In the genomic region with DNA sequence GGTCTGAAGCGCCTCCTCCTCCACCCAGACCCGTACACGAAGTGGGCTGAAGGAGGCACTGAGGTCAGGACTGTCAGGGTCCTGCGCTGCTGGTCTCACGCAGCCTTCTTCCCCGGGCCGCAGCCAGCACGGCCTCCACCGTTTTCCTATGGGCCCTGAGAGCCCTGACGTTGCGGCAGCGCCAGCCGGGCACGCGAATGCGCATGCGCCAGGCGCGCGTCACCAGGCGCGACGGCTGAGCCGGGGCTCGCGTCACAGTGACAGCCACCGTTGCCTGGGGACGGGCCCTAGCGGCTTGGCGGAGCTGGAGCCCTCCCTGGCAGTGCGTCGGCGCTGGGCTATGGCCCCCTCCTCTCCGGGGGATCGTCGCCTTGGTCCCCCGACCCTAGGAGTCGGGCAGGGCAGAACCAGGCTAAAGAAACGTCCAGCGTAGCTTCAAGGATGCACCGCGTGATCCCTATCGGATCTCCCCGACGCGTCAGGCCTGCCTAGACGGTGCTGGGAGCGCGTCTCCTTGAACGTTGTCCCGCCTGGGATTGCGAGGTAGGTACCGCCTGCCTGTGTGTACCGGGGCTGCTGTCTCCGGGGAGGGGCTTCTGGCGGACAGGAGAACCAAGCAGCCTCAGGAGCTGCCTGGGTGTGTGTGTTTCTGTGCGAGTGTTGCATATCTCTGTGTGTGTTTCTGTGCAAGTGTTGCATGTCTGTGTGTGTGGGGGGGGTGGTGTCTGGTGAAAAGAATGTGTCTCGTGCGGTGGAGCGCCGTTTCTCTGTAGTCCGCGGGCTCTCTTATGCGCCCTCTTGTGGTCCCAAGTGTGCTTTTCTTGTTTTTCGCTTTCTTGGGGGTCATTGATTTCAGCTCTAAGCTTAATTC, we compare ENCODE assay signal across 7 cellular contexts. TPM values are rescaled to one million over a fixed set of nuclear protein-coding genes. Genes with fewer than 3 reads are reported as not detected.
A peak's percentile ranks its signal among the peaks of the same experiment; 100 is the strongest.
DNase-seq lines count a peak whose midpoint lies in the region; ATAC-seq and TF ChIP-seq lines count a peak whose summit lies in the region.

No MANE protein-coding gene starts in this region.

- peak; percentile 72 for TF ChIP-seq CTCF in choroid plexus epithelial cell (conservative IDR thresholded peaks at IDR 0.05; ENCODE audit: low read depth, low read length)

- peak; percentile 63 for DNase-seq in GM19238 (ENCODE audit: insufficient read length, low spot score)
- DNase-seq in T-helper 17 cell: peak; percentile 46 to 54 (median 47)
- DNase-seq in choroid plexus epithelial cell (ENCODE audit: low read depth): peak; percentile 78
- peak; percentile 27 for DNase-seq in mucosa of gallbladder (ENCODE audit: low spot score)
- no peak for DNase-seq in LoVo (ENCODE audit: low spot score)

- no peaks in the 10 kb centered on the region for H3K4me1 Mint-ChIP-seq in T-helper 17 cell

- H3K27me3 ChIP-seq in thymus (ENCODE audit: control insufficient read depth, insufficient read depth): no peaks in the 10 kb centered on the region

- 8% methylated on average over 65 of the region's 65 CpGs for WGBS in thymus

- no peaks in the 10 kb centered on the region for H3K27me3 Mint-ChIP-seq in T-helper 17 cell

- peak; percentile 88 for ATAC-seq in T-helper 17 cell
- no peak for ATAC-seq in GM18517 (IDR thresholded peaks at IDR 0.05; ENCODE audit: unreplicated experiment)

- H3K27ac Mint-ChIP-seq in T-helper 17 cell: peak overlapping the region; percentile 85

- peak overlapping the region; percentile 86 for H3K4me3 Mint-ChIP-seq in T-helper 17 cell

- peaks cover 11% of the 10 kb centered on the region for H3K9me3 ChIP-seq in T-helper 17 cell (ENCODE audit: control insufficient read depth, low read length, poor library complexity, severe bottlenecking)
- peaks cover 19% of the 10 kb centered on the region for H3K9me3 ChIP-seq in thymus (ENCODE audit: control insufficient read depth)

- H3K27ac ChIP-seq in thymus (ENCODE audit: low read depth): peak overlapping the region; percentile 50

- no peaks in the 10 kb centered on the region for H3K4me1 ChIP-seq in thymus (ENCODE audit: control insufficient read depth, insufficient read depth, low read length)

- H3K36me3 Mint-ChIP-seq in T-helper 17 cell (ENCODE audit: low read depth): peaks cover 2% of the 10 kb centered on the region

- H3K4me3 ChIP-seq in choroid plexus epithelial cell (ENCODE audit: low read depth, low read length): peak overlapping the region; percentile 87
- H3K4me3 ChIP-seq in thymus (ENCODE audit: low read length): peak overlapping the region; percentile 48

- H3K36me3 ChIP-seq in thymus (ENCODE audit: control insufficient read depth, insufficient read depth): no peaks in the 10 kb centered on the region

RNA-seq across cellular contexts. Expression of a gene that starts 43.2 kb away (rescaled TPM):
- total RNA-seq in T-helper 17 cell (10 to 100 TPM; 11.0 to 11.4 TPM), mucosa of gallbladder (7.3 TPM)
- 5.2 TPM for polyA plus RNA-seq in thymus

RNA-seq across cellular contexts. Expression of a gene that starts 43.3 kb away (rescaled TPM):
- total RNA-seq in T-helper 17 cell (1 to 10 TPM; 7.5 to 9.8 TPM), mucosa of gallbladder (3.1 TPM)
- polyA plus RNA-seq in thymus: 7.5 TPM

RNA-seq across cellular contexts. Expression of a gene that starts 44.6 kb away (rescaled TPM):
- 1 to 10 TPM; 4.2 to 5.4 TPM for total RNA-seq in T-helper 17 cell
- 10.8 TPM for total RNA-seq in mucosa of gallbladder
- polyA plus RNA-seq in thymus: 3.8 TPM
